Comparison of ENCODE assay signal across 19 cellular contexts in genomic region chr10:90745565-90745964, GRCh38.
"Had no signal": no experiment of that assay in that cellular context is flagged by ENCODE, and none has a peak within 500 bp of the region (broad histone marks: within the 10 kb centered on the region; RNA-seq: fewer than 3 reads in every experiment).

No MANE protein-coding gene starts in this region.

- ATAC-seq: activated CD8-positive, alpha-beta T cell treated with anti-CD3 and anti-CD28 coated beads, Interleukin-2, amount 10 ng/mL, durations not matched to agents 7 days and 5 days; activated naive CD4-positive, alpha-beta T cell treated with anti-CD3 and anti-CD28 coated beads, Interleukin-2, amount 50 U/mL, for 72 hours; gastroesophageal sphincter; naive thymus-derived CD8-positive, alpha-beta T cell; stimulated activated naive CD8-positive, alpha-beta T cell treated with anti-CD3 and anti-CD28 coated beads, Interleukin-15, Interleukin-2, amounts not matched to agents 100 U/mL and 50 U/mL, for 24 hours had no signal

- DNase-seq: activated CD4-positive, alpha-beta T cell treated with anti-CD3 and anti-CD28 coated beads for 1 hour; activated CD4-positive, alpha-beta T cell treated with anti-CD3 and anti-CD28 coated beads, Interleukin-2, amount 50 U/mL, for 1 hour; activated CD8-positive, alpha-beta T cell treated with anti-CD3 and anti-CD28 coated beads, Interleukin-2, amount 10 ng/mL, durations not matched to agents 7 days and 5 days; aorta; dermis blood vessel endothelial cell; effector CD8-positive, alpha-beta T cell; erythroblast; head of caudate nucleus; hypothalamus; left ventricle myocardium inferior; naive thymus-derived CD8-positive, alpha-beta T cell; stimulated activated CD4-positive, alpha-beta T cell treated with anti-CD3 and anti-CD28 coated beads, Interleukin-12 subunit alpha, Interleukin-12 subunit beta, amount 100 ng/mL, for 4 hours; stimulated activated CD4-positive, alpha-beta T cell treated with anti-CD3 and anti-CD28 coated beads, Interleukin-4, amount 100 ng/mL, for 4 hours; stimulated activated naive CD8-positive, alpha-beta T cell treated with anti-CD3 and anti-CD28 coated beads, Interleukin-15, Interleukin-2, amounts not matched to agents 100 U/mL and 50 U/mL, for 24 hours; T-helper 9 cell had no signal

- H3K4me3 ChIP-seq: gastroesophageal sphincter, left ventricle myocardium inferior, neural progenitor cell, right atrium auricular region had no signal

- H3K36me3 ChIP-seq: gastroesophageal sphincter, left ventricle myocardium inferior, neural progenitor cell, right atrium auricular region had no signal

- H3K27ac ChIP-seq: gastroesophageal sphincter, left ventricle myocardium inferior, neural progenitor cell, right atrium auricular region had no signal

- H3K4me1 ChIP-seq: gastroesophageal sphincter, left ventricle myocardium inferior, neural progenitor cell, right atrium auricular region had no signal

- H3K27me3 ChIP-seq: neural progenitor cell, right atrium auricular region had no signal

- H3K9me3 ChIP-seq: gastroesophageal sphincter, left ventricle myocardium inferior, right atrium auricular region had no signal
